Comparison of ENCODE assay signal across 31 cellular contexts in genomic region chr7:45911311-45911710, GRCh38. TPM values are rescaled to one million over a fixed set of nuclear protein-coding genes. Genes with fewer than 3 reads are reported as not detected.
"Had no signal": no experiment of that assay in that cellular context is flagged by ENCODE, and none has a peak within 500 bp of the region (broad histone marks: within the 10 kb centered on the region; RNA-seq: fewer than 3 reads in every experiment).

No MANE protein-coding gene starts in this region.

- ATAC-seq: activated CD4-positive, alpha-beta T cell treated with anti-CD3 and anti-CD28 coated beads for 36 hours; body of pancreas; left colon; naive thymus-derived CD8-positive, alpha-beta T cell; psoas muscle; T-helper 17 cell had no signal

- FAIRE-seq: endothelial cell of umbilical vein, keratinocyte had no signal

- H3K27ac Mint-ChIP-seq: activated CD4-positive, alpha-beta T cell treated with anti-CD3 and anti-CD28 coated beads for 36 hours; activated naive CD8-positive, alpha-beta T cell; naive thymus-derived CD8-positive, alpha-beta T cell; T-helper 17 cell had no signal

- H3K4me3 ChIP-seq: adrenal gland, body of pancreas, colonic mucosa, dorsolateral prefrontal cortex, psoas muscle, tibial nerve had no signal

- H3K4me3 Mint-ChIP-seq: activated CD4-positive, alpha-beta T cell treated with anti-CD3 and anti-CD28 coated beads for 36 hours; activated naive CD8-positive, alpha-beta T cell; naive thymus-derived CD8-positive, alpha-beta T cell; neural crest cell; T-helper 17 cell had no signal

- DNase-seq: activated CD4-positive, alpha-beta T cell treated with anti-CD3 and anti-CD28 coated beads for 36 hours; activated CD4-positive, alpha-beta T cell treated with anti-CD3 and anti-CD28 coated beads, Interleukin-2, amount 50 U/mL, for 4 hours; activated effector memory CD4-positive, alpha-beta T cell treated with Interleukin-2 at 50 U/mL for 16 hours; activated naive CD4-positive, alpha-beta T cell treated with Interleukin-2 at 50 U/mL for 16 hours; activated T-cell treated with anti-CD3 and anti-CD28 coated beads for 4 hours; adrenal gland; aorta; body of pancreas; colonic mucosa; dorsolateral prefrontal cortex; effector memory CD4-positive, alpha-beta T cell; foreskin melanocyte; left colon; naive thymus-derived CD8-positive, alpha-beta T cell; nucleus accumbens; psoas muscle; stimulated activated CD4-positive, alpha-beta T cell treated with anti-CD3 and anti-CD28 coated beads, Interleukin-15, amount 100 ng/mL, for 24 hours; stimulated activated CD4-positive, alpha-beta T cell treated with anti-CD3 and anti-CD28 coated beads, Interleukin-2, amount 100 ng/mL, for 24 hours; stimulated activated naive CD4-positive, alpha-beta T cell treated with Interleukin-2 at 50 U/mL for 16 hours; T-helper 17 cell; T1000 had no signal

- H3K27ac ChIP-seq: adrenal gland, body of pancreas, colonic mucosa, dorsolateral prefrontal cortex, parathyroid adenoma, psoas muscle, tibial nerve had no signal

- H3K4me1 Mint-ChIP-seq: activated CD4-positive, alpha-beta T cell treated with anti-CD3 and anti-CD28 coated beads for 36 hours; naive thymus-derived CD8-positive, alpha-beta T cell; neural crest cell; T-helper 17 cell had no signal

- H3K9me3 ChIP-seq: adrenal gland, body of pancreas, colonic mucosa, psoas muscle had no signal

- H3K27me3 ChIP-seq: adrenal gland, body of pancreas, colonic mucosa had no signal

- H3K36me3 Mint-ChIP-seq: activated naive CD8-positive, alpha-beta T cell; naive thymus-derived CD8-positive, alpha-beta T cell had no signal

- H3K4me1 ChIP-seq: adrenal gland, body of pancreas, colonic mucosa, parathyroid adenoma, psoas muscle, tibial nerve had no signal

RNA-seq across cellular contexts. Expression of gene IGFBP1, which starts 23.0 kb away (rescaled TPM):
- total RNA-seq: activated CD4-positive, alpha-beta T cell treated with anti-CD3 and anti-CD28 coated beads for 36 hours; aorta; left colon; lower leg skin; naive thymus-derived CD8-positive, alpha-beta T cell; neural crest cell; psoas muscle; T-helper 17 cell; tibial nerve; urinary bladder had no signal
- polyA plus RNA-seq: aorta; esophagus; keratinocyte; naive thymus-derived CD8-positive, alpha-beta T cell; psoas muscle had no signal

RNA-seq across cellular contexts. Expression of gene CCDC201, which starts 38.4 kb away (rescaled TPM):
- total RNA-seq: activated CD4-positive, alpha-beta T cell treated with anti-CD3 and anti-CD28 coated beads for 36 hours; adrenal gland; aorta; body of pancreas; colonic mucosa; dorsolateral prefrontal cortex; endothelial cell of umbilical vein; left colon; lower leg skin; naive thymus-derived CD8-positive, alpha-beta T cell; neural crest cell; psoas muscle; T-helper 17 cell; temporal lobe; tibial nerve; urinary bladder had no signal
- polyA plus RNA-seq: adrenal gland; aorta; endothelial cell of umbilical vein; esophagus; keratinocyte; naive thymus-derived CD8-positive, alpha-beta T cell; psoas muscle; urinary bladder had no signal
